ENCODE assay signal across 2 cellular contexts in the genomic region with DNA sequence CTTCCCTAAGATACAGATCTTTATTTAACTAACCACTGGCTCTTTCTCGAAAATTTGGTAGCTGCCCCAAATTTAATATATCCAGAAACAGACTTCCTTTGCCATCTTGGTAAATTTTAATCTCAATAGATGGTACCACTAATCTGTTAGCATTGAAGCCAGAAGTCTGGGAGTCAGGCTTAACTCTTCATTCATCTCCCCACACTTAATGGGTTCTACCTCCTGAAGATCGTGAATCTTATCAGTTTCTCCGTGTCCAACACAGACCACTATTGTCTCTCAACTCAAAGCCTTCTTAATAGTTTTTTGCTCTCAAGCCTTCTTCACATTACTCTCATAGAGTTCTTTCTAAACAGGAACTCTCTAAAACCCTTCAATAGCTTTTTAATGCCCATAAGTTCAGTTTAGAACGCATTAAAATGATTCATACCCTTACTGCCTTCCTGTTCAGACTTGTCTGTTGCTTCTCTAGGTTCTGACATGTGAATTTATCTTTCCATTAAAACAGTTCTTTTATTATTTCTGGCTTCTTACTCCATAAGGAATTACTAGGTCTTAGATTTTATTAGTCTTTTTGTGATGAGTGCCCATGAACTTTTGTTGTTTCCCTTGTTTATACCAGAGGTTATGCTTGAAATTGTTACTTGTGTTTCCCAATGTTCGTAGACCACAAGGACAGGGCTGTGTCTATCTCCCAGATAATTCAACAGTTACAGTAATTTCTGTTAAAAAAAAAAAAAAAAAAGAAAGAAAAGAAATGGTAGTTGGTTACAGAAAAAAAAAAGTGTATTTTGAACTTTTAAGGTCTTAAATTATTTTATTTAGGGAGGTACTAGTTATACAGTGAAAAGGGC.
TF ChIP-seq lines count a peak whose summit lies in the region.

No MANE protein-coding gene starts in this region.

TF ChIP-seq in HEK293T, 16 proteins besides CTCF, POLR2A, EP300 and RAD21:
- TF ChIP-seq CTBP1 (IDR thresholded peaks at IDR 0.05; ENCODE audit: borderline replicate concordance) (peak; percentile 24; the same call in 1 of the 2 replicates), NFRKB (IDR thresholded peaks at IDR 0.05) (no peak), TARDBP (IDR thresholded peaks at IDR 0.05) (no peak)
- TF ChIP-seq, protein P1, sequence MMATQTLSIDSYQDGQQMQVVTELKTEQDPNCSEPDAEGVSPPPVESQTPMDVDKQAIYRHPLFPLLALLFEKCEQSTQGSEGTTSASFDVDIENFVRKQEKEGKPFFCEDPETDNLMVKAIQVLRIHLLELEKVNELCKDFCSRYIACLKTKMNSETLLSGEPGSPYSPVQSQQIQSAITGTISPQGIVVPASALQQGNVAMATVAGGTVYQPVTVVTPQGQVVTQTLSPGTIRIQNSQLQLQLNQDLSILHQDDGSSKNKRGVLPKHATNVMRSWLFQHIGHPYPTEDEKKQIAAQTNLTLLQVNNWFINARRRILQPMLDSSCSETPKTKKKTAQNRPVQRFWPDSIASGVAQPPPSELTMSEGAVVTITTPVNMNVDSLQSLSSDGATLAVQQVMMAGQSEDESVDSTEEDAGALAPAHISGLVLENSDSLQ (IDR thresholded peaks at IDR 0.05), result peak; percentile 92
TF ChIP-seq in HEK293T: peak in this region for 2.

TF ChIP-seq in SK-N-SH, 30 proteins besides CTCF, POLR2A, EP300 and RAD21:
- no peak for TF ChIP-seq RFX5 (IDR thresholded peaks at IDR 0.05; ENCODE audit: low read length)
- TF ChIP-seq, protein P2, sequence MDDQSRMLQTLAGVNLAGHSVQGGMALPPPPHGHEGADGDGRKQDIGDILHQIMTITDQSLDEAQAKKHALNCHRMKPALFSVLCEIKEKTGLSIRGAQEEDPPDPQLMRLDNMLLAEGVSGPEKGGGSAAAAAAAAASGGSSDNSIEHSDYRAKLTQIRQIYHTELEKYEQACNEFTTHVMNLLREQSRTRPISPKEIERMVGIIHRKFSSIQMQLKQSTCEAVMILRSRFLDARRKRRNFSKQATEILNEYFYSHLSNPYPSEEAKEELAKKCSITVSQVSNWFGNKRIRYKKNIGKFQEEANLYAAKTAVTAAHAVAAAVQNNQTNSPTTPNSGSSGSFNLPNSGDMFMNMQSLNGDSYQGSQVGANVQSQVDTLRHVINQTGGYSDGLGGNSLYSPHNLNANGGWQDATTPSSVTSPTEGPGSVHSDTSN (IDR thresholded peaks at IDR 0.05), result peak; percentile 31; the same call in 1 of the 2 replicates
- TF ChIP-seq FOXM1 (IDR thresholded peaks at IDR 0.05; ENCODE audit: low read depth), result no peak
- no peak for TF ChIP-seq REST (IDR thresholded peaks at IDR 0.05; ENCODE audit: low read depth, low read length)
